ENCODE assay signal across 17 cellular contexts in genomic region chr15:66744610-66745279, GRCh38. TPM values are rescaled to one million over a fixed set of nuclear protein-coding genes. Genes with fewer than 3 reads are reported as not detected.
DNase-seq lines count a peak whose midpoint lies in the region; ATAC-seq, FAIRE-seq and TF ChIP-seq lines count a peak whose summit lies in the region.
"Had no signal": no experiment of that assay in that cellular context is flagged by ENCODE, and none has a peak within 500 bp of the region (broad histone marks: within the 10 kb centered on the region; RNA-seq: fewer than 3 reads in every experiment).

No MANE protein-coding gene starts in this region.

- 0 out of 2 replicates have a peak overlapping the region, but pooled peaks have one; percentile 38 for H3K18ac ChIP-seq in H1 (ENCODE audit: extremely low read depth, low read length)

- no peak overlapping the region for H3K23ac ChIP-seq in H1 (ENCODE audit: insufficient read length)

- peak overlapping the region; percentile 73 for H2BK12ac ChIP-seq in H1 (ENCODE audit: low read depth, low read length)

- TF ChIP-seq POLR2A in heart left ventricle (IDR thresholded peaks at IDR 0.05): no peak
- TF ChIP-seq POLR2A in H1 (IDR thresholded peaks at IDR 0.05; ENCODE audit: control extremely low read depth in 1 of 2, low read depth in 2 of 2, low read length in 2 of 2): no peak
- TF ChIP-seq POLR2A in vagina (IDR thresholded peaks at IDR 0.05): no peak
- TF ChIP-seq POLR2A in GM18505 (IDR thresholded peaks at IDR 0.05; ENCODE audit: borderline replicate concordance, extremely low read depth, insufficient read depth, insufficient read length): no peak

- H3K56ac ChIP-seq in H1 (replicated peaks; ENCODE audit: insufficient read length, low read depth, low read length): no peak overlapping the region

- CTCF ChIA-PET in H1 (lab: Charles Lee; ENCODE audit: partially characterized antibody): interaction anchor here (0.7 to 2.6 kb wide), 8 partner anchors 10 to 109 kb away, joined by 3 to 9 read pairs (median 4); no protein-coding TSS in a partner anchor

- ATAC-seq in heart left ventricle: no peak
- ATAC-seq in HG02798 (IDR thresholded peaks at IDR 0.05; ENCODE audit: poor library complexity, unreplicated experiment): no peak
- no peak for ATAC-seq in mucosa of descending colon
- ATAC-seq in GM18505 (IDR thresholded peaks at IDR 0.05; ENCODE audit: unreplicated experiment): no peak

- no peak for TF ChIP-seq EP300 in H1 (IDR thresholded peaks at IDR 0.05; ENCODE audit: borderline replicate concordance in 1 of 2, low read depth in 2 of 2, low read length in 2 of 2)

- intact Hi-C loops in heart left ventricle (cut with DNase I) (loop anchor here in 2 of 10 donors (5.0 kb wide), 2 partner anchors 32 to 42 kb away; partner anchors contain the start of gene SMAD6 (in 1 of the 2)), cardiac septum (cut with DNase I) (no loop called here), vagina (cut with DNase I) (no loop called here), mucosa of descending colon (cut with DNase I, micrococcal nuclease) (no loop called here)

- H2AFZ ChIP-seq in H1 (ENCODE audit: low read length): no peak overlapping the region

- H2BK15ac ChIP-seq in H1 (ENCODE audit: low read length): no peak overlapping the region

- no peaks in the 10 kb centered on the region for H3K23me2 ChIP-seq in H1 (ENCODE audit: low read depth, low read length)

- no peak for TF ChIP-seq RAD21 in H1 (IDR thresholded peaks at IDR 0.05 in 1 of 2, conservative IDR thresholded peaks at IDR 0.05 in 1 of 2; ENCODE audit: low read depth in 2 of 2, low read length in 2 of 2)

- no peak overlapping the region; a peak in 1 of 7 replicates for H3K9ac ChIP-seq in H1 (replicated peaks in 1 of 4; ENCODE audit: extremely low read depth in 1 of 4, low read depth in 3 of 4, low read length in 3 of 4)

- no peak overlapping the region for H2AK5ac ChIP-seq in H1 (ENCODE audit: low read depth, low read length)

- H3K27ac ChIP-seq in heart left ventricle (peak overlapping the region in 11 of 12 donors; percentile 12 to 71 (median 59)), H1 (ENCODE audit: low read depth, low read length) (no peak overlapping the region), muscle layer of duodenum (ENCODE audit: low read length) (peak overlapping the region; percentile 23), vagina (peak overlapping the region; percentile 70)

- H3K14ac ChIP-seq in H1 (ENCODE audit: insufficient read length): no peak overlapping the region

- H4K5ac ChIP-seq in H1 (ENCODE audit: insufficient read length, low read depth, low read length): no peak overlapping the region

- 59 to 74% (median 64%) methylated on average over 4 of the region's 4 CpGs for WGBS in heart left ventricle, 4 donors
- 76% methylated on average over 4 of the region's 4 CpGs; no CpG with 5 or more reads in 1 of the 2 experiments for WGBS in H1 (ENCODE audit: extremely low coverage in 1 of 2, insufficient coverage in 1 of 2, insufficient read length in 1 of 2, insufficient replicate concordance in 2 of 2, low coverage in 1 of 2, low lambda C conversion rate in 2 of 2, missing lambda C conversion rate in 1 of 2), 2 experiments

- peak overlapping the region; percentile 85; the same call in 1 of the 2 replicates for H2BK5ac ChIP-seq in H1 (ENCODE audit: low read depth, low read length)

- no peak overlapping the region for H4K91ac ChIP-seq in H1 (replicated peaks; ENCODE audit: insufficient read length, low read length)

- H3K27me3 ChIP-seq in heart left ventricle: no peaks in the 10 kb centered on the region
- no peaks in the 10 kb centered on the region for H3K27me3 ChIP-seq in H1 (replicated peaks in 1 of 4; ENCODE audit: control insufficient read depth in 3 of 4, extremely low read depth in 1 of 4, insufficient read depth in 3 of 4, low read length in 3 of 4)
- no peaks in the 10 kb centered on the region for H3K27me3 ChIP-seq in muscle layer of duodenum (ENCODE audit: low read depth, low read length)
- no peaks in the 10 kb centered on the region for H3K27me3 ChIP-seq in vagina

- H3K36me3 ChIP-seq in heart left ventricle (no peaks in the 10 kb centered on the region), H1 (ENCODE audit: control insufficient read depth in 2 of 4, insufficient read depth in 4 of 4, low read length in 3 of 4) (no peaks in the 10 kb centered on the region), muscle layer of duodenum (ENCODE audit: control insufficient read depth in 1 of 2, insufficient read depth in 2 of 2, low read length in 2 of 2) (no peaks in the 10 kb centered on the region), vagina (no peaks in the 10 kb centered on the region), mucosa of descending colon (ENCODE audit: low read depth) (no peaks in the 10 kb centered on the region)

- H3K4me2 ChIP-seq in H1 (ENCODE audit: insufficient read depth in 1 of 2, low read depth in 2 of 2, low read length in 2 of 2): no peak overlapping the region

- POLR2A ChIA-PET in H1 (lab: Charles Lee; ENCODE audit: partially characterized antibody): interaction anchor here (0.6 to 1.4 kb wide), 5 partner anchors 10 to 30 kb away, joined by 3 to 4 read pairs (median 3); no protein-coding TSS in a partner anchor

- no peak for FAIRE-seq in H1 (lab: Jason Lieb, UNC)
- FAIRE-seq: GM12892, H54 had no signal

- TF ChIP-seq CTCF in heart left ventricle (IDR thresholded peaks at IDR 0.05) (no peak), H1 (IDR thresholded peaks at IDR 0.05; ENCODE audit: control extremely low read depth in 1 of 3, insufficient read depth in 1 of 3, low read depth in 1 of 3, low read length in 3 of 3) (no peak), vagina (IDR thresholded peaks at IDR 0.05) (no peak), mucosa of descending colon (IDR thresholded peaks at IDR 0.05) (no peak)

- no peaks in the 10 kb centered on the region for H3K79me1 ChIP-seq in H1 (ENCODE audit: low read depth, low read length)

- no peaks in the 10 kb centered on the region for H4K20me1 ChIP-seq in H1 (replicated peaks in 1 of 2; ENCODE audit: control insufficient read depth in 1 of 2, insufficient read depth in 2 of 2, low read length in 2 of 2)

- DNase-seq in heart left ventricle: peak in 1 of 5 donors; percentile 24
- DNase-seq in cardiac septum (ENCODE audit: low spot score): no peak
- DNase-seq in H1 (ENCODE audit: low read depth in 1 of 2, low spot score in 2 of 2): no peak
- DNase-seq in vagina (ENCODE audit: extremely low spot score in 2 of 2): no peak
- no peak for DNase-seq in mucosa of descending colon
- DNase-seq: activated B cell treated with CpG ODN at 0.5 μM for 24 hours; DMS153; effector memory CD4-positive, alpha-beta T cell; NCI-H69; substantia nigra had no signal

- H3K4ac ChIP-seq in H1 (replicated peaks; ENCODE audit: insufficient read length, low read depth, low read length): no peak overlapping the region

- H2BK120ac ChIP-seq in H1 (replicated peaks; ENCODE audit: low read depth, low read length): peak overlapping the region; percentile 9

- no peaks in the 10 kb centered on the region for H3K79me2 ChIP-seq in H1 (ENCODE audit: control insufficient read depth in 1 of 2, insufficient read depth in 2 of 2, low read length in 2 of 2)

- H3K4me3 ChIP-seq in heart left ventricle (no peak overlapping the region), H1 (ENCODE audit: extremely low read depth in 1 of 4, insufficient read depth in 2 of 4, low read depth in 3 of 4, low read length in 4 of 4) (no peak overlapping the region), muscle layer of duodenum (ENCODE audit: low read depth in 1 of 2, low read length in 2 of 2) (no peak overlapping the region), vagina (no peak overlapping the region), mucosa of descending colon (no peak overlapping the region)
- H3K4me3 ChIP-seq: lung had no signal

- no peak overlapping the region for H4K8ac ChIP-seq in H1 (ENCODE audit: extremely low read depth, insufficient read depth, low read length)

- H3K9me3 ChIP-seq in heart left ventricle (no peaks in the 10 kb centered on the region), H1 (ENCODE audit: insufficient read depth in 2 of 2, low read depth in 1 of 2, low read length in 1 of 2) (no peaks in the 10 kb centered on the region), muscle layer of duodenum (ENCODE audit: control insufficient read depth in 1 of 2, low read length in 2 of 2) (no peaks in the 10 kb centered on the region), vagina (no peaks in the 10 kb centered on the region), mucosa of descending colon (no peaks in the 10 kb centered on the region)

- H3K4me1 ChIP-seq in heart left ventricle: peaks cover 0 to 96% (median 65%) of the 10 kb centered on the region in 12 donors
- peaks cover 8 to 40% (median 11%) of the 10 kb centered on the region in 4 experiments for H3K4me1 ChIP-seq in H1 (replicated peaks in 1 of 4; ENCODE audit: control insufficient read depth in 3 of 4, insufficient read depth in 4 of 4, low read length in 3 of 4)
- H3K4me1 ChIP-seq in muscle layer of duodenum (ENCODE audit: control insufficient read depth in 1 of 2, insufficient read depth in 2 of 2, low read length in 2 of 2): no peaks in the 10 kb centered on the region
- H3K4me1 ChIP-seq in vagina: peaks cover 77% of the 10 kb centered on the region
- H3K4me1 ChIP-seq in mucosa of descending colon (ENCODE audit: low read depth): peaks cover 10% of the 10 kb centered on the region

- no peak overlapping the region; the same call in 1 of the 2 replicates for H2BK20ac ChIP-seq in H1 (ENCODE audit: low read length)

TF ChIP-seq in H1, 55 proteins besides CTCF, POLR2A, EP300 and RAD21 (continues in another document):
- TF ChIP-seq RNF2 (IDR thresholded peaks at IDR 0.05; ENCODE audit: borderline replicate concordance, low read depth, low read length, missing control alignments, poor library complexity, severe bottlenecking) (no peak), POU5F1 (IDR thresholded peaks at IDR 0.05; ENCODE audit: low read depth, low read length) (no peak), GTF2F1 (IDR thresholded peaks at IDR 0.05; ENCODE audit: borderline replicate concordance, low read depth, low read length) (no peak), ASH2L (IDR thresholded peaks at IDR 0.05; ENCODE audit: low read length) (no peak), BACH1 (IDR thresholded peaks at IDR 0.05; ENCODE audit: low read length) (no peak)

RNA-seq across cellular contexts. Expression of gene SMAD6, which starts 42.7 kb away (rescaled TPM):
- total RNA-seq in heart left ventricle (10 to 100 TPM; 14.4 to 65.9 (median 20.8) TPM), cardiac septum (50.2 TPM), vagina (28.5 TPM), mucosa of descending colon (10 to 100 TPM; 11.5 to 18.5 (median 12.8) TPM)
- polyA plus RNA-seq in heart left ventricle (10 to 100 TPM; 10.4 to 19.0 TPM), H1 (2011; rRNA removed) (1.8 and 3.4 TPM in 2 replicates)
- total RNA-seq in H1 (2021; fragmentation: NEBNext Ultra II Directional; extraction: Animal tissue kit (Norgen Biotek cat#: 25700)): 7.0 and 7.6 TPM in 2 replicates
- 2.6 TPM for polyA plus RNA-seq in H1 (2011; cell fraction: cytosol; rRNA removed)
- 11.4 TPM for polyA plus RNA-seq in H1 (2011; cell fraction: nucleus; rRNA removed)
- polyA plus RNA-seq in H1 (2012, experiment 1 of 2): 2.9 to 3.9 TPM (median 3.1 TPM) in 4 replicates
- polyA plus RNA-seq in H1 (2012, experiment 2 of 2): 2.1 TPM
- 1.9 TPM for polyA plus RNA-seq in H1 (2013, experiment 1 of 2)
- 2.1 TPM for polyA plus RNA-seq in H1 (2013, experiment 2 of 2)
- 3.9 and 6.1 TPM in 2 replicates for polyA minus RNA-seq in H1 (2011; rRNA and poly(A)+ RNA removed)
- 6.3 TPM for polyA minus RNA-seq in H1 (2011; cell fraction: cytosol; rRNA and poly(A)+ RNA removed)
- polyA minus RNA-seq in H1 (2011; cell fraction: nucleus; rRNA and poly(A)+ RNA removed): 12.2 TPM
- polyA plus RNA-seq: IgD-negative memory B cell had no signal
